In genomic region chr5:140331638-140332037, GRCh38 we compare ENCODE assay signal across 30 cellular contexts. TPM values are rescaled to one million over a fixed set of nuclear protein-coding genes. Genes with fewer than 3 reads are reported as not detected.
"Had no signal": no experiment of that assay in that cellular context is flagged by ENCODE, and none has a peak within 500 bp of the region (broad histone marks: within the 10 kb centered on the region; RNA-seq: fewer than 3 reads in every experiment).

No MANE protein-coding gene starts in this region.

- H3K9me3 ChIP-seq: ovary, psoas muscle, right lobe of liver, spleen, thoracic aorta, thyroid gland, tibial nerve, upper lobe of left lung, vagina had no signal

- ATAC-seq: naive thymus-derived CD4-positive, alpha-beta T cell; natural killer cell; psoas muscle; right cardiac atrium; right lobe of liver; stimulated activated effector memory CD8-positive, alpha-beta T cell treated with anti-CD3 and anti-CD28 coated beads, Interleukin-12 subunit alpha, Interleukin-12 subunit beta, amount 100 ng/mL, for 72 hours; stimulated activated naive B cell treated with anti-CD40 and anti-IgM and Interleukin-4, amounts not matched to agents 10 μg/mL and 1 μg/mL and 100 μg/mL, for 72 hours; stimulated activated naive CD8-positive, alpha-beta T cell treated with anti-CD3 and anti-CD28 coated beads, Interleukin-15, amount 100 ng/mL, for 72 hours had no signal

- H3K4me2 ChIP-seq: neural progenitor cell, smooth muscle cell had no signal

- H3K79me2 ChIP-seq: parathyroid adenoma had no signal

- H3K4me1 ChIP-seq: parathyroid adenoma, vagina had no signal

- DNase-seq: naive thymus-derived CD4-positive, alpha-beta T cell; natural killer cell; occipital lobe; ovary; posterior cingulate gyrus; psoas muscle; right cardiac atrium; right lobe of liver; spleen; stimulated activated CD4-positive, alpha-beta T cell treated with anti-CD3 and anti-CD28 coated beads, Interleukin-15, amount 100 ng/mL, for 24 hours; stimulated activated CD4-positive, alpha-beta T cell treated with anti-CD3 and anti-CD28 coated beads, Interleukin-2, amount 100 ng/mL, for 24 hours; stimulated activated CD4-positive, alpha-beta T cell treated with anti-CD3 and anti-CD28 coated beads, Interleukin-2, amount 100 ng/mL, for 48 hours; stimulated activated CD4-positive, alpha-beta T cell treated with anti-CD3 and anti-CD28 coated beads, Interleukin-4, amount 100 ng/mL, for 24 hours; stimulated activated naive B cell treated with anti-CD40 and anti-IgM and Interleukin-4, amounts not matched to agents 10 μg/mL and 1 μg/mL and 100 μg/mL, for 72 hours; stimulated activated naive CD4-positive, alpha-beta T cell treated with Interleukin-2 at 50 U/mL for 16 hours; stimulated activated naive CD8-positive, alpha-beta T cell treated with anti-CD3 and anti-CD28 coated beads, Interleukin-15, amount 100 ng/mL, for 72 hours; thyroid gland; trophoblast cell; upper lobe of left lung had no signal

- H3K27ac ChIP-seq: neural progenitor cell, ovary, parathyroid adenoma, psoas muscle, right lobe of liver, skin epidermis, spleen, thoracic aorta, thyroid gland, tibial nerve, upper lobe of left lung, vagina had no signal

- H3K27me3 ChIP-seq: neural progenitor cell, ovary, right lobe of liver, spleen, thyroid gland, tibial nerve, upper lobe of left lung, vagina had no signal

- H2AFZ ChIP-seq: neural progenitor cell, parathyroid adenoma had no signal

- H3K9ac ChIP-seq: neural progenitor cell, parathyroid adenoma had no signal

- H3K4me3 ChIP-seq: neural progenitor cell, ovary, psoas muscle, right lobe of liver, skin epidermis, smooth muscle cell, spleen, thoracic aorta, thyroid gland, tibial nerve, upper lobe of left lung, vagina had no signal

- H3K36me3 ChIP-seq: neural progenitor cell, ovary, right lobe of liver, thoracic aorta had no signal

RNA-seq across cellular contexts. Expression of gene HBEGF, which starts 14.8 kb away (rescaled TPM):
- polyA plus RNA-seq: naive thymus-derived CD4-positive, alpha-beta T cell had no signal

RNA-seq across cellular contexts. Expression of gene SLC4A9, which starts 28.4 kb away (rescaled TPM):
- total RNA-seq: natural killer cell, osteoblast, psoas muscle, renal cortical epithelial cell, right lobe of liver, smooth muscle cell, thoracic aorta, tibial nerve had no signal
- polyA plus RNA-seq: naive thymus-derived CD4-positive, alpha-beta T cell; neural cell; ovary; smooth muscle cell had no signal
